In genomic region chr9:78005231-78006002, GRCh38 we compare ENCODE assay signal across 22 cellular contexts.
"Had no signal": no experiment of that assay in that cellular context is flagged by ENCODE, and none has a peak within 500 bp of the region (broad histone marks: within the 10 kb centered on the region; RNA-seq: fewer than 3 reads in every experiment).

No MANE protein-coding gene starts in this region.

- ATAC-seq: esophagus mucosa had no signal

- H3K4me3 Mint-ChIP-seq: activated CD4-positive, alpha-beta memory T cell treated with anti-CD3 and anti-CD28 coated beads for 36 hours; activated naive CD4-positive, alpha-beta T cell treated with anti-CD3 and anti-CD28 coated beads, Interleukin-2, amount 10 ng/mL, durations not matched to agents 7 days and 5 days; naive B cell had no signal

- FAIRE-seq: colon, frontal cortex, islet of Langerhans had no signal

- H3K9me3 Mint-ChIP-seq: activated CD4-positive, alpha-beta memory T cell treated with anti-CD3 and anti-CD28 coated beads for 36 hours; activated naive CD4-positive, alpha-beta T cell treated with anti-CD3 and anti-CD28 coated beads, Interleukin-2, amount 10 ng/mL, durations not matched to agents 7 days and 5 days; naive B cell had no signal

- H3K36me3 ChIP-seq: lower lobe of right lung, spleen, thoracic aorta, upper lobe of right lung had no signal

- H3K4me3 ChIP-seq: lower lobe of right lung, spleen, thoracic aorta, upper lobe of right lung had no signal

- H3K27me3 Mint-ChIP-seq: activated CD4-positive, alpha-beta memory T cell treated with anti-CD3 and anti-CD28 coated beads for 36 hours; activated naive CD4-positive, alpha-beta T cell treated with anti-CD3 and anti-CD28 coated beads, Interleukin-2, amount 10 ng/mL, durations not matched to agents 7 days and 5 days; progenitor cell of endocrine pancreas had no signal

- H3K27ac ChIP-seq: lower lobe of right lung, thoracic aorta, upper lobe of right lung had no signal

- DNase-seq: activated CD4-positive, alpha-beta memory T cell treated with anti-CD3 and anti-CD28 coated beads for 36 hours; activated CD4-positive, alpha-beta T cell treated with anti-CD3 and anti-CD28 coated beads for 48 hours; activated effector memory CD4-positive, alpha-beta T cell treated with anti-CD3 and anti-CD28 coated beads, Interleukin-2, amount 50 U/mL, for 16 hours; activated naive CD4-positive, alpha-beta T cell treated with anti-CD3 and anti-CD28 coated beads, Interleukin-2, amount 10 ng/mL, durations not matched to agents 7 days and 5 days; amygdala; central memory CD4-positive, alpha-beta T cell; effector memory CD4-positive, alpha-beta T cell; hypothalamus; left colon; lower lobe of right lung; naive B cell; retina; stimulated activated CD4-positive, alpha-beta T cell treated with anti-CD3 and anti-CD28 coated beads, Interleukin-4, amount 100 ng/mL, for 1 hour; stimulated activated naive CD4-positive, alpha-beta T cell; upper lobe of right lung had no signal

- H3K27me3 ChIP-seq: upper lobe of right lung had no signal

- H3K36me3 Mint-ChIP-seq: naive B cell had no signal

- H3K27ac Mint-ChIP-seq: activated CD4-positive, alpha-beta memory T cell treated with anti-CD3 and anti-CD28 coated beads for 36 hours; activated naive CD4-positive, alpha-beta T cell treated with anti-CD3 and anti-CD28 coated beads, Interleukin-2, amount 10 ng/mL, durations not matched to agents 7 days and 5 days; naive B cell had no signal

- H3K9me3 ChIP-seq: lower lobe of right lung, spleen, thoracic aorta, upper lobe of right lung had no signal
